ENCODE assay signal across 8 cellular contexts in genomic region chr1:23098463-23099170, GRCh38.
A peak's percentile ranks its signal among the peaks of the same experiment; 100 is the strongest.
DNase-seq lines count a peak whose midpoint lies in the region; ATAC-seq and TF ChIP-seq lines count a peak whose summit lies in the region.

No MANE protein-coding gene starts in this region.

- H2BK12ac ChIP-seq in mesenchymal stem cell (ENCODE audit: low read length in 2 of 2), result no peak overlapping the region

- H3K36me3 Mint-ChIP-seq in activated CD8-positive, alpha-beta T cell treated with anti-CD3 and anti-CD28 coated beads, Interleukin-2, amount 10 ng/mL, durations not matched to agents 7 days and 5 days (ENCODE audit: low read depth), result peaks cover 10% of the 10 kb centered on the region
- peaks cover 17% of the 10 kb centered on the region for H3K36me3 Mint-ChIP-seq in effector memory CD8-positive, alpha-beta T cell (ENCODE audit: insufficient read depth)

- POLR2A ChIA-PET in HEK293 (lab: Yijun Ruan, JAX), result interaction anchor here (0.5 to 3.0 kb wide), 8 partner anchors 41 to 386 kb away, joined by 3 to 13 read pairs (median 4); partner anchors contain the start of genes HNRNPR and LUZP1
- POLR2A ChIA-PET in activated CD8-positive, alpha-beta T cell treated with anti-CD3 and anti-CD28 coated beads, Interleukin-2, amount 10 ng/mL, durations not matched to agents 7 days and 5 days (lab: Charles Lee), result interaction anchor here (2.4 kb wide), 1 partner anchor 86 kb away, joined by 19 read pairs; no protein-coding TSS in a partner anchor

- CTCF ChIA-PET in HEK293 (lab: Yijun Ruan, JAX), result interaction anchor here (0.5 to 12.9 kb wide), 42 partner anchors 10 to 429 kb away, joined by 3 to 333 read pairs (median 4); no protein-coding TSS in a partner anchor
- CTCF ChIA-PET in activated CD8-positive, alpha-beta T cell treated with anti-CD3 and anti-CD28 coated beads, Interleukin-2, amount 10 ng/mL, durations not matched to agents 7 days and 5 days (lab: Charles Lee), result interaction anchor here (0.6 to 13.3 kb wide), 30 partner anchors 8 to 539 kb away, joined by 3 to 735 read pairs (median 5); partner anchors contain the start of genes LACTBL1 and LUZP1

- no peak overlapping the region for H3K27ac Mint-ChIP-seq in activated CD8-positive, alpha-beta T cell treated with anti-CD3 and anti-CD28 coated beads, Interleukin-2, amount 10 ng/mL, durations not matched to agents 7 days and 5 days
- peak overlapping the region in 1 of 2 donors; percentile 8 for H3K27ac Mint-ChIP-seq in effector memory CD8-positive, alpha-beta T cell

- H2AFZ ChIP-seq in mesenchymal stem cell (ENCODE audit: low read depth, low read length), result no peak overlapping the region

- no peak overlapping the region for H3K4me3 ChIP-seq in BLaER1 treated with 17β-estradiol and CSF1 and Interleukin-3, amounts not matched to agents 10 nM and 100 nM
- no peak overlapping the region for H3K4me3 ChIP-seq in HEK293 (ENCODE audit: low read depth, low read length)
- H3K4me3 ChIP-seq in mesenchymal stem cell (ENCODE audit: insufficient read depth in 1 of 2, low read depth in 1 of 2, low read length in 2 of 2), result peak overlapping the region in 1 of 2 experiments; percentile 25

- peaks cover 49 to 65% (median 58%) of the 10 kb centered on the region in 10 experiments for H3K4me1 ChIP-seq in BLaER1 treated with 17β-estradiol and CSF1 and Interleukin-3, amounts not matched to agents 10 nM and 100 nM
- H3K4me1 ChIP-seq in HEK293 (ENCODE audit: control insufficient read depth, insufficient read depth, low read length) (peaks cover 32% of the 10 kb centered on the region), mesenchymal stem cell (ENCODE audit: control insufficient read depth, insufficient read depth, low read depth, low read length) (peaks cover 8% of the 10 kb centered on the region)

- H3K36me3 ChIP-seq in BLaER1 treated with 17β-estradiol and CSF1 and Interleukin-3, amounts not matched to agents 10 nM and 100 nM, result peaks cover 27 to 58% (median 45%) of the 10 kb centered on the region in 11 experiments
- peaks cover 0 to 17% of the 10 kb centered on the region in 2 experiments; a peak in 1 of 3 replicates for H3K36me3 ChIP-seq in HEK293 (ENCODE audit: control insufficient read depth in 2 of 2, insufficient read depth in 1 of 2, low read length in 2 of 2)
- peaks cover 8 to 10% of the 10 kb centered on the region in 2 experiments for H3K36me3 ChIP-seq in mesenchymal stem cell (ENCODE audit: control insufficient read depth in 1 of 2, insufficient read depth in 2 of 2, low read depth in 1 of 2, low read length in 2 of 2)

- H3K27me3 ChIP-seq in BLaER1 treated with 17β-estradiol and CSF1 and Interleukin-3, amounts not matched to agents 10 nM and 100 nM, result no peaks in the 10 kb centered on the region
- no peaks in the 10 kb centered on the region for H3K27me3 ChIP-seq in mesenchymal stem cell (ENCODE audit: control insufficient read depth in 1 of 2, insufficient read depth in 1 of 2, low read length in 2 of 2)

- H3K9ac ChIP-seq in BLaER1 treated with 17β-estradiol and CSF1 and Interleukin-3, amounts not matched to agents 10 nM and 100 nM, result peak overlapping the region in 10 of 11 experiments; percentile 54 to 88 (median 82); a peak in 18 of 22 replicates
- H3K9ac ChIP-seq in mesenchymal stem cell (ENCODE audit: low read length), result peak overlapping the region; percentile 56

- no peak overlapping the region for H3K4me3 Mint-ChIP-seq in activated CD8-positive, alpha-beta T cell treated with anti-CD3 and anti-CD28 coated beads, Interleukin-2, amount 10 ng/mL, durations not matched to agents 7 days and 5 days
- H3K4me3 Mint-ChIP-seq in effector memory CD8-positive, alpha-beta T cell, result peak overlapping the region in 1 of 2 donors; percentile 47

- peaks cover 44% of the 10 kb centered on the region for H3K4me1 Mint-ChIP-seq in activated CD8-positive, alpha-beta T cell treated with anti-CD3 and anti-CD28 coated beads, Interleukin-2, amount 10 ng/mL, durations not matched to agents 7 days and 5 days (ENCODE audit: low read depth)
- peaks cover 35 to 49% of the 10 kb centered on the region in 2 donors for H3K4me1 Mint-ChIP-seq in effector memory CD8-positive, alpha-beta T cell (ENCODE audit: low read depth in 2 of 2)

- peak; percentile 77 for TF ChIP-seq CTCF in HEK293 (tag by site-specific recombination; IDR thresholded peaks at IDR 0.05)

- no peak overlapping the region for H3K18ac ChIP-seq in mesenchymal stem cell (ENCODE audit: low read depth in 1 of 2, low read length in 2 of 2)

- no peaks in the 10 kb centered on the region for H3K9me3 Mint-ChIP-seq in activated CD8-positive, alpha-beta T cell treated with anti-CD3 and anti-CD28 coated beads, Interleukin-2, amount 10 ng/mL, durations not matched to agents 7 days and 5 days (ENCODE audit: insufficient read depth)
- no peaks in the 10 kb centered on the region for H3K9me3 Mint-ChIP-seq in effector memory CD8-positive, alpha-beta T cell

- H3K4ac ChIP-seq in mesenchymal stem cell (ENCODE audit: low read depth in 1 of 2, low read length in 2 of 2), result no peak overlapping the region

- H2BK120ac ChIP-seq in mesenchymal stem cell (ENCODE audit: low read depth, low read length), result no peak overlapping the region

- H3K4me2 ChIP-seq in BLaER1 treated with 17β-estradiol and CSF1 and Interleukin-3, amounts not matched to agents 10 nM and 100 nM, result peak overlapping the region; percentile 75 to 98 (median 88)
- H3K4me2 ChIP-seq in mesenchymal stem cell (ENCODE audit: low read length, poor library complexity, severe bottlenecking), result no peak overlapping the region

- H3K9me3 ChIP-seq in BLaER1 treated with 17β-estradiol and CSF1 and Interleukin-3, amounts not matched to agents 10 nM and 100 nM (replicated peaks in 1 of 11), result no peaks in the 10 kb centered on the region
- H3K9me3 ChIP-seq in HEK293 (ENCODE audit: control insufficient read depth, insufficient read depth, low read depth, low read length) (no peaks in the 10 kb centered on the region), mesenchymal stem cell (ENCODE audit: control insufficient read depth, low read length) (no peaks in the 10 kb centered on the region)

- H3K79me1 ChIP-seq in mesenchymal stem cell (replicated peaks; ENCODE audit: low read length, poor library complexity, severe bottlenecking), result peaks cover 18% of the 10 kb centered on the region

- ATAC-seq in activated CD8-positive, alpha-beta T cell treated with anti-CD3 and anti-CD28 coated beads, Interleukin-2, amount 10 ng/mL, durations not matched to agents 7 days and 5 days, result peak; percentile 32
- peak; percentile 17 for ATAC-seq in effector memory CD8-positive, alpha-beta T cell (replicated peaks)
- no peak for ATAC-seq in GM18868 (IDR thresholded peaks at IDR 0.05; ENCODE audit: unreplicated experiment)

- H3K14ac ChIP-seq in mesenchymal stem cell (ENCODE audit: low read length in 2 of 2), result no peak overlapping the region

- no peak overlapping the region for H2BK15ac ChIP-seq in mesenchymal stem cell (ENCODE audit: low read depth, poor library complexity, severe bottlenecking)

- H2BK5ac ChIP-seq in mesenchymal stem cell (ENCODE audit: low read depth, low read length, poor library complexity, severe bottlenecking), result no peak overlapping the region

- H4K20me1 ChIP-seq in BLaER1 treated with 17β-estradiol and CSF1 and Interleukin-3, amounts not matched to agents 10 nM and 100 nM, result peaks cover 31 to 88% (median 50%) of the 10 kb centered on the region in 11 experiments; a peak in 19 of 22 replicates

- peak overlapping the region; percentile 37 to 100 (median 96); a peak in 20 of 22 replicates for H3K27ac ChIP-seq in BLaER1 treated with 17β-estradiol and CSF1 and Interleukin-3, amounts not matched to agents 10 nM and 100 nM
- no peak overlapping the region for H3K27ac ChIP-seq in HEK293 (ENCODE audit: extremely low read depth, low read depth, low read length)
- H3K27ac ChIP-seq in mesenchymal stem cell (ENCODE audit: low read length, poor library complexity, severe bottlenecking), result no peak overlapping the region

- DNase-seq in NCI-H82 treated with DMSO at 0.1 percent for 48 hours (lab: John Stamatoyannopoulos, UW; ENCODE audit: unreplicated experiment) (peak; percentile 64), mesenchymal stem cell (peak; percentile 86)
- peak; percentile 77 for DNase-seq in activated CD8-positive, alpha-beta T cell treated with anti-CD3 and anti-CD28 coated beads, Interleukin-2, amount 10 ng/mL, durations not matched to agents 7 days and 5 days
- peak; percentile 61 to 72 (median 66) for DNase-seq in effector memory CD8-positive, alpha-beta T cell
- DNase-seq in stimulated activated CD8-positive, alpha-beta memory T cell treated with anti-CD3 and anti-CD28 coated beads, Interleukin-7, amount 100 ng/mL, for 4 hours (ENCODE audit: low read depth in 2 of 2), result peak; percentile 29 to 56

- no peak overlapping the region for H4K8ac ChIP-seq in mesenchymal stem cell (ENCODE audit: low read length)

- H4K91ac ChIP-seq in mesenchymal stem cell (ENCODE audit: low read length), result no peak overlapping the region

- H3K27me3 Mint-ChIP-seq in activated CD8-positive, alpha-beta T cell treated with anti-CD3 and anti-CD28 coated beads, Interleukin-2, amount 10 ng/mL, durations not matched to agents 7 days and 5 days (ENCODE audit: low read depth), result no peaks in the 10 kb centered on the region
- H3K27me3 Mint-ChIP-seq in effector memory CD8-positive, alpha-beta T cell, result no peaks in the 10 kb centered on the region

- no peak overlapping the region for H2AK5ac ChIP-seq in mesenchymal stem cell (ENCODE audit: low read length, severe bottlenecking)

- H3K23ac ChIP-seq in mesenchymal stem cell (ENCODE audit: low read length in 2 of 2), result no peak overlapping the region

- 55% methylated on average over 11 of the region's 12 CpGs for WGBS in mesenchymal stem cell

TF ChIP-seq in HEK293, 187 proteins besides CTCF, POLR2A, EP300 and RAD21 (continues in another document):
- TF ChIP-seq GLIS1 (tag by site-specific recombination; IDR thresholded peaks at IDR 0.05) (0 out of 2 replicates have a peak, but pooled peaks have one; percentile 5), PRDM1 (tag by site-specific recombination; IDR thresholded peaks at IDR 0.05) (peak; percentile 29; the same call in 1 of the 2 replicates), ZNF114 (tag by site-specific recombination; IDR thresholded peaks at IDR 0.05) (no peak), SETDB1 (IDR thresholded peaks at IDR 0.05; ENCODE audit: insufficient read length, low read length) (peak; percentile 31), ZNF302 (tag by site-specific recombination; IDR thresholded peaks at IDR 0.05; ENCODE audit: low read depth) (no peak), ZNF350 (tag by site-specific recombination; IDR thresholded peaks at IDR 0.05) (no peak), GLI4 (tag by site-specific recombination; IDR thresholded peaks at IDR 0.05) (no peak), ZNF791 (tag by site-specific recombination; IDR thresholded peaks at IDR 0.05) (no peak), ZNF404 (tag by site-specific recombination; IDR thresholded peaks at IDR 0.05) (no peak), ZBTB7A (tag by site-specific recombination; IDR thresholded peaks at IDR 0.05; ENCODE audit: low read depth) (no peak), GFI1B (tag by site-specific recombination; IDR thresholded peaks at IDR 0.05) (no peak)

Comparison
In these comparisons a context has a peak if more than half of its experiments do, and no peak if none do; other contexts are left out.
1. H3K27ac ChIP-seq: peak in BLaER1 treated with 17β-estradiol and CSF1 and Interleukin-3, amounts not matched to agents 10 nM and 100 nM (11 of 11); none in HEK293 (single experiment) and mesenchymal stem cell (single experiment).
2. Peak in every context shown above with its lines, with median percentiles within 50 percentile points of each other: DNase-seq.